ENCODE assay signal across 7 cellular contexts in the genomic region with DNA sequence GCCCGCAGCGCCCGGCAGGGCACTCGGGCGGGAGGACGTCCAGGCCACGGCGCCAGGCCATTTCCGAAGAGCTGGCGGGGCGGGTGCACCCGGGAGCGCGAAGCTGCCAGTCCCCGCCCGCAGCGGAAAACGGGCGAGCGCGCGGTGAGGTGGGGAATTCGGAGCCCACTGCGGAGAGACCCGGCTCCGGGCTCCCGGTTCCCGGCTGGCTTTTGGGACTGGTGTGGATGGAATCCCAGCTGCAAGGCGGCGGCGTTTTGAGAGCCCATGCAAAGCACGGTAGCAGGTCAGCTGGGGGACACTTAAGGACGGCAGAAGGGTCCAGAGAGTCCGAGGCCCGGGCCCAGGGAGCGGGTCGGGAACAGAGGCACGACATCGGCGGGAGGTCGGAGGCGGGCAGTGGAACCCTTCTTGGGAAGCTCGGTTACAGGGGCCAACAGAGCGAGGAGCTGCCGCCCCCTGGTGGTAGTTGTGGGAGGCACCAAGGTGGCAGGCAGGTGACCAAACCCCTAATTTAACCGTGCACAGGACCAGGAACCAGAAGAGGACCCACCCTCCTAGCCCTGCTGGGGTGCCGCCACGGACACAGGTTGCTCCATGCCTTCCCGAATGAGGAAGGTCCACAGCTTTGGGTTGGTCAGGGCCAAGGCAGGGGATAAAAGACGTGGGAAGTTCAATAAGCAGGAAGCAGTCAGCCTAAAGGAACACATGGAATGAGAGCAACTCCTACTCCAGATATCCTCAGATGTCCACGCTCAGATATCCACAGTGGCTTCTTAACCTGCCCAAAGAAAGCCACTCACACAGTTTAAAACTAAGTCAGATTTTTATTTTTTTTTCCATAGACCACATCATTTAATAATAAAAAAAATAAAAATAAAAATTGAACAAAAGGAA. TPM values are rescaled to one million over a fixed set of nuclear protein-coding genes. Genes with fewer than 3 reads are reported as not detected.
DNase-seq lines count a peak whose midpoint lies in the region; ATAC-seq and TF ChIP-seq lines count a peak whose summit lies in the region.

No MANE protein-coding gene starts in this region.

- H3K27ac Mint-ChIP-seq in activated B cell treated with CpG ODN at 0.5 μM for 24 hours: no peak overlapping the region

- H3K4me1 Mint-ChIP-seq in activated B cell treated with CpG ODN at 0.5 μM for 24 hours: peaks cover 18% of the 10 kb centered on the region

- POLR2A ChIA-PET in activated B cell treated with CpG ODN at 0.5 μM for 24 hours (lab: Charles Lee): interaction anchor here (0.6 to 3.6 kb wide), 16 partner anchors 11 to 488 kb away, joined by 3 to 26 read pairs (median 4); partner anchors contain the start of genes ACIN1, AJUBA, C14orf119 and HAUS4

- peaks cover 2% of the 10 kb centered on the region for H3K27me3 Mint-ChIP-seq in activated B cell treated with CpG ODN at 0.5 μM for 24 hours

- peak; percentile 72 for ATAC-seq in GM18909 (IDR thresholded peaks at IDR 0.05; ENCODE audit: poor library complexity, unreplicated experiment)
- peak; percentile 59 for ATAC-seq in HG03280 (IDR thresholded peaks at IDR 0.05; ENCODE audit: unreplicated experiment)
- ATAC-seq in activated B cell treated with CpG ODN at 0.5 μM for 24 hours (ENCODE audit: low read depth): peak; percentile 73

- H3K4me3 ChIP-seq in coronary artery: peak overlapping the region; percentile 82
- H3K4me3 ChIP-seq in lower leg skin (ENCODE audit: low read depth, poor library complexity, severe bottlenecking): peak overlapping the region; percentile 52

- H3K4me3 Mint-ChIP-seq in activated B cell treated with CpG ODN at 0.5 μM for 24 hours: peak overlapping the region; percentile 88

- CTCF ChIA-PET in activated B cell treated with CpG ODN at 0.5 μM for 24 hours (lab: Charles Lee): interaction anchor here (0.6 to 10.5 kb wide), 31 partner anchors 8 to 779 kb away, joined by 3 to 284 read pairs (median 4); partner anchors contain the start of genes ABHD4, AJUBA, HAUS4 and OXA1L

- H3K36me3 Mint-ChIP-seq in activated B cell treated with CpG ODN at 0.5 μM for 24 hours (ENCODE audit: low read depth): peaks cover 46% of the 10 kb centered on the region

- DNase-seq in activated B cell treated with CpG ODN at 0.5 μM for 24 hours (peak; percentile 80), coronary artery (ENCODE audit: low spot score) (peak; percentile 86), lower leg skin (ENCODE audit: low spot score in 2 of 2) (peak; percentile 80 to 98), SIG-M5 (lab: John Stamatoyannopoulos, UW) (no peak)
- DNase-seq in stimulated activated CD4-positive, alpha-beta T cell treated with anti-CD3 and anti-CD28 coated beads, TNF-alpha, amount 100 ng/mL, for 24 hours (ENCODE audit: low read depth in 3 of 3): peak; percentile 73 to 89 (median 75)

- no peaks in the 10 kb centered on the region for H3K9me3 Mint-ChIP-seq in activated B cell treated with CpG ODN at 0.5 μM for 24 hours

- H3K27ac ChIP-seq in coronary artery: peak overlapping the region; percentile 33 to 85

- TF ChIP-seq CTCF in activated B cell treated with CpG ODN at 0.5 μM for 24 hours (IDR thresholded peaks at IDR 0.05) (peak; percentile 58), coronary artery (IDR thresholded peaks at IDR 0.05) (peak; percentile 96), lower leg skin (IDR thresholded peaks at IDR 0.05) (peak in 1 of 3 donors; percentile 89)

- TF ChIP-seq POLR2A in lower leg skin (IDR thresholded peaks at IDR 0.05): no peak

- WGBS in lower leg skin, 2 donors: 1 to 2% methylated on average over 16 to 23 of the region's 51 CpGs

- intact Hi-C loops in activated B cell treated with CpG ODN at 0.5 μM for 24 hours (cut with micrococcal nuclease): loop anchor here (1.0 to 10.0 kb wide), 13 partner anchors 11 to 743 kb away; partner anchors contain the start of genes LRP10 and PRMT5
- intact Hi-C loops in lower leg skin (cut with DNase I; ENCODE audit: low total_unique reads): loop anchor here (2.0 kb wide), 1 partner anchor 71 kb away; no protein-coding TSS in a partner anchor

RNA-seq across cellular contexts. Expression of gene CDH24, which starts 0.7 kb away (rescaled TPM):
- total RNA-seq in activated B cell treated with CpG ODN at 0.5 μM for 24 hours (0.73 and 1.3 TPM in 2 replicates), lower leg skin (1 to 10 TPM; 3.0 to 4.9 (median 3.9) TPM)

RNA-seq across cellular contexts. Expression of gene PSMB11, which starts 16.0 kb away (rescaled TPM):
- total RNA-seq in activated B cell treated with CpG ODN at 0.5 μM for 24 hours (not detected in 2 replicates), lower leg skin (not detected)

RNA-seq across cellular contexts. Expression of gene PSMB5, which starts 23.3 kb away (rescaled TPM):
- total RNA-seq in activated B cell treated with CpG ODN at 0.5 μM for 24 hours (53.3 and 67.5 TPM in 2 replicates), lower leg skin (100 to 1,000 TPM in 2 of 4 donors, 10 to 100 TPM in 2; 70.6 to 148 (median 116) TPM)

RNA-seq across cellular contexts. Expression of gene ACIN1, which starts 36.9 kb away (rescaled TPM):
- total RNA-seq in activated B cell treated with CpG ODN at 0.5 μM for 24 hours (238 and 263 TPM in 2 replicates), lower leg skin (10 to 100 TPM; 52.7 to 97.5 (median 79.8) TPM)

RNA-seq across cellular contexts. Expression of gene C14orf119, which starts 37.3 kb away (rescaled TPM):
- total RNA-seq in activated B cell treated with CpG ODN at 0.5 μM for 24 hours (35.3 and 36.0 TPM in 2 replicates), lower leg skin (10 to 100 TPM; 14.5 to 29.8 (median 19.7) TPM)
